Comparison of ENCODE assay signal across 20 cellular contexts in genomic region chr17:77034677-77035424, GRCh38.
DNase-seq lines count a peak whose midpoint lies in the region; TF ChIP-seq lines count a peak whose summit lies in the region.
"Had no signal": no experiment of that assay in that cellular context is flagged by ENCODE, and none has a peak within 500 bp of the region (broad histone marks: within the 10 kb centered on the region; RNA-seq: fewer than 3 reads in every experiment).

No MANE protein-coding gene starts in this region.

- no peak overlapping the region for H2BK5ac ChIP-seq in neuronal stem cell (ENCODE audit: low read length)

- POLR2A ChIA-PET in Caco-2 (lab: Charles Lee), result no interaction called here

- peaks cover 2% of the 10 kb centered on the region for H3K27me3 Mint-ChIP-seq in Caco-2 (ENCODE audit: insufficient read depth, unreplicated experiment)
- H3K27me3 Mint-ChIP-seq in activated T-helper 1 cell treated with anti-CD3 and anti-CD28 coated beads, Interleukin-12 subunit alpha, Interleukin-12 subunit beta, Interleukin-2, Interleukin-4 antibody, amounts not matched to agents 30 ng/mL and 10 ng/mL and 1 ng/mL, durations not matched to agents 14 hours and 24 hours and 36 hours (ENCODE audit: insufficient read depth), result peaks cover 21% of the 10 kb centered on the region

- no peak overlapping the region for H2AK5ac ChIP-seq in neuronal stem cell (ENCODE audit: low read depth, low read length)

- no peak overlapping the region for H2BK15ac ChIP-seq in neuronal stem cell (ENCODE audit: low read length)

- H3K9me2 ChIP-seq in Karpas-422 (replicated peaks; ENCODE audit: insufficient read depth, low read length), result no peaks in the 10 kb centered on the region

- BruUV-seq in Caco-2 (replicated peaks; lab: Mats Ljungman, UMichigan), result no TSS peak

- H3K9me3 ChIP-seq in BLaER1 treated with 17β-estradiol and CSF1 and Interleukin-3, amounts not matched to agents 10 nM and 100 nM (replicated peaks in 1 of 11), result peaks cover 14 to 29% (median 21%) of the 10 kb centered on the region in 11 experiments
- H3K9me3 ChIP-seq in Karpas-422 (ENCODE audit: low read length), result 0 out of 2 replicates have a peak, but pooled peaks cover 3% of the 10 kb centered on the region
- peaks cover 0 to 5% of the 10 kb centered on the region in 2 donors for H3K9me3 ChIP-seq in neuronal stem cell (replicated peaks in 1 of 2; ENCODE audit: control insufficient read depth in 2 of 2, insufficient read depth in 1 of 2, low read depth in 1 of 2, low read length in 2 of 2)
- H3K9me3 ChIP-seq in WERI-Rb-1 (ENCODE audit: severe bottlenecking), result peaks cover 11% of the 10 kb centered on the region
- peaks cover 11% of the 10 kb centered on the region for H3K9me3 ChIP-seq in Caco-2

- H3K4me3 Mint-ChIP-seq in Caco-2 (ENCODE audit: unreplicated experiment), result no peak overlapping the region
- H3K4me3 Mint-ChIP-seq in activated T-helper 1 cell treated with anti-CD3 and anti-CD28 coated beads, Interleukin-12 subunit alpha, Interleukin-12 subunit beta, Interleukin-2, Interleukin-4 antibody, amounts not matched to agents 30 ng/mL and 10 ng/mL and 1 ng/mL, durations not matched to agents 14 hours and 24 hours and 36 hours, result no peak overlapping the region
- H3K4me3 Mint-ChIP-seq: CD14-positive monocyte had no signal

- peaks cover 14% of the 10 kb centered on the region for H3K4me1 Mint-ChIP-seq in Caco-2 (ENCODE audit: low read depth, unreplicated experiment)
- H3K4me1 Mint-ChIP-seq in activated T-helper 1 cell treated with anti-CD3 and anti-CD28 coated beads, Interleukin-12 subunit alpha, Interleukin-12 subunit beta, Interleukin-2, Interleukin-4 antibody, amounts not matched to agents 30 ng/mL and 10 ng/mL and 1 ng/mL, durations not matched to agents 14 hours and 24 hours and 36 hours (ENCODE audit: low read depth), result no peaks in the 10 kb centered on the region

- no peaks in the 10 kb centered on the region for H3K36me3 ChIP-seq in BLaER1 treated with 17β-estradiol and CSF1 and Interleukin-3, amounts not matched to agents 10 nM and 100 nM
- H3K36me3 ChIP-seq in Karpas-422 (ENCODE audit: insufficient read depth, low read length) (no peaks in the 10 kb centered on the region), neuronal stem cell (replicated peaks in 1 of 2; ENCODE audit: control insufficient read depth in 2 of 2, insufficient read depth in 2 of 2, low read length in 2 of 2) (no peaks in the 10 kb centered on the region), WERI-Rb-1 (no peaks in the 10 kb centered on the region), Caco-2 (ENCODE audit: control insufficient read depth, insufficient read depth, low read length) (no peaks in the 10 kb centered on the region)
- H3K36me3 ChIP-seq: HAP-1 had no signal

- no CpG with 5 or more reads among the region's 16 CpGs for WGBS in neuronal stem cell (ENCODE audit: extremely low coverage in 2 of 2, insufficient read length in 2 of 2, insufficient replicate concordance in 1 of 2), 2 donors

- CTCF ChIA-PET in Caco-2 (lab: Charles Lee), result interaction anchor here (1.5 to 3.2 kb wide), 2 partner anchors 21 to 167 kb away, joined by 3 to 15 read pairs; partner anchors contain the start of gene MGAT5B

- H3K27ac ChIP-seq in BLaER1 treated with 17β-estradiol and CSF1 and Interleukin-3, amounts not matched to agents 10 nM and 100 nM, result peak overlapping the region in 6 of 11 experiments; percentile 37 to 90 (median 70); a peak in 11 of 22 replicates
- H3K27ac ChIP-seq in Karpas-422 (ENCODE audit: low read length), result no peak overlapping the region
- H3K27ac ChIP-seq in cingulate gyrus (ENCODE audit: low read depth, low read length), result peak overlapping the region; percentile 54
- H3K27ac ChIP-seq in neuronal stem cell (replicated peaks; ENCODE audit: low read length), result no peak overlapping the region
- H3K27ac ChIP-seq in WERI-Rb-1, result no peak overlapping the region
- H3K27ac ChIP-seq: GM23248, PC-9 had no signal

- H2BK12ac ChIP-seq in neuronal stem cell (ENCODE audit: low read length), result no peak overlapping the region

- no peak overlapping the region for H2BK120ac ChIP-seq in neuronal stem cell (ENCODE audit: low read depth, low read length)

- peaks cover 41 to 68% (median 61%) of the 10 kb centered on the region in 10 experiments for H3K4me1 ChIP-seq in BLaER1 treated with 17β-estradiol and CSF1 and Interleukin-3, amounts not matched to agents 10 nM and 100 nM
- peaks cover 40% of the 10 kb centered on the region for H3K4me1 ChIP-seq in Karpas-422 (ENCODE audit: low read length)
- peaks cover 4 to 6% of the 10 kb centered on the region in 2 donors for H3K4me1 ChIP-seq in neuronal stem cell (ENCODE audit: control insufficient read depth in 2 of 2, insufficient read depth in 1 of 2, low read depth in 1 of 2, low read length in 2 of 2)
- no peaks in the 10 kb centered on the region for H3K4me1 ChIP-seq in Caco-2
- H3K4me1 ChIP-seq: HAP-1 had no signal

- H3K79me2 ChIP-seq in Karpas-422 (ENCODE audit: low read length), result no peaks in the 10 kb centered on the region

- H3K4me2 ChIP-seq in BLaER1 treated with 17β-estradiol and CSF1 and Interleukin-3, amounts not matched to agents 10 nM and 100 nM, result peak overlapping the region; percentile 30 to 98 (median 82)
- peak overlapping the region; percentile 35 for H3K4me2 ChIP-seq in Karpas-422 (ENCODE audit: low read depth, low read length, poor library complexity, severe bottlenecking)
- no peak overlapping the region for H3K4me2 ChIP-seq in neuronal stem cell (ENCODE audit: insufficient read depth, low read length, poor library complexity, severe bottlenecking)
- H3K4me2 ChIP-seq: PC-9 had no signal

- H2AFZ ChIP-seq in Karpas-422 (ENCODE audit: low read length) (no peak overlapping the region; the same call in 1 of the 2 replicates), neuronal stem cell (ENCODE audit: low read length) (peak overlapping the region; percentile 82)
- H2AFZ ChIP-seq: GM23248, PC-9 had no signal

- H3K18ac ChIP-seq in neuronal stem cell (ENCODE audit: low read length), result peak overlapping the region; percentile 27

- no peak overlapping the region for H3K14ac ChIP-seq in neuronal stem cell (ENCODE audit: low read length)

- no peak for TF ChIP-seq CTCF in WERI-Rb-1 (IDR thresholded peaks at IDR 0.05; ENCODE audit: low read depth, low read length)
- no peak for TF ChIP-seq CTCF in Caco-2 (IDR thresholded peaks at IDR 0.05; ENCODE audit: insufficient read depth in 1 of 2, low read depth in 1 of 2, low read length in 1 of 2, severe bottlenecking in 1 of 2, unreplicated experiment in 1 of 2)

- intact Hi-C loops in Caco-2 (cut with micrococcal nuclease; ENCODE audit: unreplicated experiment), result no loop called here
- intact Hi-C loops in activated T-helper 1 cell treated with anti-CD3 and anti-CD28 coated beads, Interleukin-12 subunit alpha, Interleukin-12 subunit beta, Interleukin-2, Interleukin-4 antibody, amounts not matched to agents 30 ng/mL and 10 ng/mL and 1 ng/mL, durations not matched to agents 14 hours and 24 hours and 36 hours (cut with micrococcal nuclease), result no loop called here

- H4K8ac ChIP-seq in neuronal stem cell (ENCODE audit: low read depth, low read length), result no peak overlapping the region

- H3K27me3 ChIP-seq in BLaER1 treated with 17β-estradiol and CSF1 and Interleukin-3, amounts not matched to agents 10 nM and 100 nM, result peaks cover 0 to 39% (median 0%) of the 10 kb centered on the region in 11 experiments; a peak in 6 of 22 replicates
- H3K27me3 ChIP-seq in Karpas-422 (ENCODE audit: low read length) (no peaks in the 10 kb centered on the region), neuronal stem cell (ENCODE audit: control insufficient read depth in 3 of 3, insufficient read depth in 3 of 3, low read depth in 1 of 3, low read length in 3 of 3) (peaks cover 0 to 29% (median 0%) of the 10 kb centered on the region in 3 experiments), WERI-Rb-1 (ENCODE audit: insufficient read depth, low read depth, severe bottlenecking) (no peaks in the 10 kb centered on the region), Caco-2 (replicated peaks; ENCODE audit: control insufficient read depth, insufficient read depth, low read length) (no peaks in the 10 kb centered on the region)

- peak overlapping the region in 2 of 10 experiments; percentile 35 to 37; a peak in 4 of 20 replicates for H3K4me3 ChIP-seq in BLaER1 treated with 17β-estradiol and CSF1 and Interleukin-3, amounts not matched to agents 10 nM and 100 nM
- H3K4me3 ChIP-seq in Karpas-422 (ENCODE audit: low read length) (no peak overlapping the region), neuronal stem cell (ENCODE audit: low read length in 2 of 2) (no peak overlapping the region), WERI-Rb-1 (ENCODE audit: low read depth, low read length) (no peak overlapping the region), Caco-2 (ENCODE audit: low read depth, low read length) (no peak overlapping the region)
- H3K4me3 ChIP-seq: GM23248, HAP-1, PC-9 had no signal

- H4K20me1 ChIP-seq in BLaER1 treated with 17β-estradiol and CSF1 and Interleukin-3, amounts not matched to agents 10 nM and 100 nM, result peaks cover 0 to 20% (median 0%) of the 10 kb centered on the region in 11 experiments; a peak in 4 of 22 replicates
- no peaks in the 10 kb centered on the region for H4K20me1 ChIP-seq in Karpas-422 (ENCODE audit: insufficient read depth, low read depth, low read length)

- H3K23ac ChIP-seq in neuronal stem cell (ENCODE audit: low read depth, low read length, poor library complexity), result no peak overlapping the region

- H3K9ac ChIP-seq in BLaER1 treated with 17β-estradiol and CSF1 and Interleukin-3, amounts not matched to agents 10 nM and 100 nM, result peak overlapping the region in 7 of 11 experiments; percentile 1 to 78 (median 56); a peak in 10 of 22 replicates
- H3K9ac ChIP-seq in Karpas-422 (ENCODE audit: low read length), result no peak overlapping the region
- H3K9ac ChIP-seq in neuronal stem cell (ENCODE audit: low read depth, low read length, poor library complexity), result no peak overlapping the region
- H3K9ac ChIP-seq: GM23248 had no signal

- no peak overlapping the region for H3K4ac ChIP-seq in neuronal stem cell (ENCODE audit: low read length)

- H3K27ac Mint-ChIP-seq in Caco-2 (ENCODE audit: unreplicated experiment), result no peak overlapping the region
- H3K27ac Mint-ChIP-seq in activated T-helper 1 cell treated with anti-CD3 and anti-CD28 coated beads, Interleukin-12 subunit alpha, Interleukin-12 subunit beta, Interleukin-2, Interleukin-4 antibody, amounts not matched to agents 30 ng/mL and 10 ng/mL and 1 ng/mL, durations not matched to agents 14 hours and 24 hours and 36 hours, result no peak overlapping the region
- H3K27ac Mint-ChIP-seq: CD14-positive monocyte had no signal

- DNase-seq in Karpas-422 (no peak), neuronal stem cell (ENCODE audit: low spot score) (no peak), WERI-Rb-1 (no peak), Caco-2 (no peak), HT-29 (ENCODE audit: low spot score) (no peak)
- no peak for DNase-seq in activated T-helper 1 cell treated with anti-CD3 and anti-CD28 coated beads, Interleukin-12 subunit alpha, Interleukin-12 subunit beta, Interleukin-2, Interleukin-4 antibody, amounts not matched to agents 30 ng/mL and 10 ng/mL and 1 ng/mL, durations not matched to agents 14 hours and 24 hours and 36 hours (ENCODE audit: low spot score)
- DNase-seq: AML-193, DMS79, GM23248, Kasumi-1, NCI-H1694 treated with DMSO at 0.1 percent for 48 hours, NCI-H2081 treated with DMSO at 0.1 percent for 48 hours, NCI-H526, PC-9, RPMI8226, SHP77 had no signal

- H3K9me3 Mint-ChIP-seq in Caco-2 (ENCODE audit: unreplicated experiment), result peaks cover 18% of the 10 kb centered on the region
- H3K9me3 Mint-ChIP-seq in activated T-helper 1 cell treated with anti-CD3 and anti-CD28 coated beads, Interleukin-12 subunit alpha, Interleukin-12 subunit beta, Interleukin-2, Interleukin-4 antibody, amounts not matched to agents 30 ng/mL and 10 ng/mL and 1 ng/mL, durations not matched to agents 14 hours and 24 hours and 36 hours, result peaks cover 13% of the 10 kb centered on the region

- H4K91ac ChIP-seq in neuronal stem cell (ENCODE audit: low read depth, low read length, poor library complexity), result no peak overlapping the region

- H3K36me3 Mint-ChIP-seq in Caco-2 (ENCODE audit: insufficient read depth, unreplicated experiment), result no peaks in the 10 kb centered on the region
- peaks cover 1% of the 10 kb centered on the region for H3K36me3 Mint-ChIP-seq in activated T-helper 1 cell treated with anti-CD3 and anti-CD28 coated beads, Interleukin-12 subunit alpha, Interleukin-12 subunit beta, Interleukin-2, Interleukin-4 antibody, amounts not matched to agents 30 ng/mL and 10 ng/mL and 1 ng/mL, durations not matched to agents 14 hours and 24 hours and 36 hours (ENCODE audit: low read depth)
- H3K36me3 Mint-ChIP-seq: CD14-positive monocyte had no signal

- H3K79me1 ChIP-seq in neuronal stem cell (ENCODE audit: low read depth, low read length), result no peaks in the 10 kb centered on the region

Comparison
In these comparisons a context has a peak if more than half of its experiments do, and no peak if none do; other contexts are left out.
1. H3K27ac ChIP-seq: peak in BLaER1 treated with 17β-estradiol and CSF1 and Interleukin-3, amounts not matched to agents 10 nM and 100 nM (6 of 11) and cingulate gyrus (single experiment); none in Karpas-422 (single experiment), neuronal stem cell (single experiment) and WERI-Rb-1 (single experiment).
2. H3K9ac ChIP-seq: peak in BLaER1 treated with 17β-estradiol and CSF1 and Interleukin-3, amounts not matched to agents 10 nM and 100 nM (7 of 11); none in Karpas-422 (single experiment) and neuronal stem cell (single experiment).